2 cellular contexts compared by ENCODE assay signal in the genomic region with DNA sequence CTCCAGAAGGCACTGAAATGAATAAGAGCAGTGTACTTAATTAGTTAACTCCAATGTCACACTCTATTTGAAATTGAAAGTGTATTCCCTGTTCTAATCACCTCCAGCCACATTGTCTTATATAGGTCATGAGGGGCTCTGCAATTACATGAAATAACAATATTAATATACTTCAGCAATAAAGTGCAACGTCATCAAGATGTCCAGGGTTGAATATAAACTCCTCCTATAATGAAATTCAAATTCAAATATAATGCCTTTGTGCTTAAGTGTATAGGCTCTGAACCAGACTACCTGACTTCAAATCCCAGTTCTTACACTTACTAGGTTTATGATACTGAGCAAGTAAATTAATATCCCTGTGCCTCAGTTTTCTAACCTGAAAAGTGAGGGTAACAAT.
TF ChIP-seq lines count a peak whose summit lies in the region.

No MANE protein-coding gene starts in this region.

TF ChIP-seq in HepG2, 621 proteins besides CTCF, POLR2A, EP300 and RAD21:
- TF ChIP-seq GABPA (IDR thresholded peaks at IDR 0.05; ENCODE audit: low read depth, low read length) (no peak), GABPA (CRISPR knock-in tag; IDR thresholded peaks at IDR 0.05; ENCODE audit: low read depth) (no peak), MAFK (conservative IDR thresholded peaks at IDR 0.05 in 1 of 2, IDR thresholded peaks at IDR 0.05 in 1 of 2; ENCODE audit: low read length in 2 of 2) (peak; percentile 57 to 86), MAFF (IDR thresholded peaks at IDR 0.05; ENCODE audit: low read depth, low read length) (peak; percentile 83)

TF ChIP-seq in IMR-90, 13 proteins besides CTCF, POLR2A, EP300 and RAD21:
- TF ChIP-seq CHD1 (IDR thresholded peaks at IDR 0.05; ENCODE audit: low read depth, low read length) (no peak), MAFK (IDR thresholded peaks at IDR 0.05; ENCODE audit: low read depth, low read length) (peak; percentile 73)
